ENCODE assay signal across 25 cellular contexts in genomic region chrX:109940411-109940810, GRCh38.
"Had no signal": no experiment of that assay in that cellular context is flagged by ENCODE, and none has a peak within 500 bp of the region (broad histone marks: within the 10 kb centered on the region; RNA-seq: fewer than 3 reads in every experiment).

No MANE protein-coding gene starts in this region.

- DNase-seq: dorsolateral prefrontal cortex; effector CD4-positive, alpha-beta T cell; hypothalamus; immature natural killer cell; islet precursor cell; kidney glomerular epithelial cell; left ventricle myocardium superior; lower lobe of right lung; natural killer cell; occipital lobe; ovary; posterior cingulate gyrus; psoas muscle; right cardiac atrium; sigmoid colon; stimulated activated CD4-positive, alpha-beta T cell treated with anti-CD3 and anti-CD28 coated beads, Interleukin-1b, Interleukin-23, amount 100 ng/mL, for 48 hours; stimulated activated CD4-positive, alpha-beta T cell treated with anti-CD3 and anti-CD28 coated beads, Interleukin-4, amount 100 ng/mL, for 1 hour; stimulated activated CD8-positive, alpha-beta memory T cell treated with anti-CD3 and anti-CD28 coated beads, Interleukin-4, amount 100 ng/mL, for 48 hours; stimulated activated naive CD4-positive, alpha-beta T cell; stimulated activated naive CD8-positive, alpha-beta T cell treated with anti-CD3 and anti-CD28 coated beads, Interleukin-15, amount 100 ng/mL, for 72 hours; transverse colon had no signal

- H3K27ac Mint-ChIP-seq: immature natural killer cell; natural killer cell; stimulated activated naive CD8-positive, alpha-beta T cell treated with anti-CD3 and anti-CD28 coated beads, Interleukin-15, amount 100 ng/mL, for 72 hours had no signal

- H3K4me3 Mint-ChIP-seq: immature natural killer cell; natural killer cell; stimulated activated naive CD8-positive, alpha-beta T cell treated with anti-CD3 and anti-CD28 coated beads, Interleukin-15, amount 100 ng/mL, for 72 hours had no signal

- H3K36me3 ChIP-seq: lower lobe of right lung, ovary, sigmoid colon, suprapubic skin, transverse colon, vagina had no signal

- H3K9me3 Mint-ChIP-seq: immature natural killer cell; natural killer cell; stimulated activated naive CD8-positive, alpha-beta T cell treated with anti-CD3 and anti-CD28 coated beads, Interleukin-15, amount 100 ng/mL, for 72 hours had no signal

- H3K4me1 Mint-ChIP-seq: immature natural killer cell; natural killer cell; stimulated activated naive CD8-positive, alpha-beta T cell treated with anti-CD3 and anti-CD28 coated beads, Interleukin-15, amount 100 ng/mL, for 72 hours had no signal

- H3K27ac ChIP-seq: dorsolateral prefrontal cortex, lower lobe of right lung, ovary, psoas muscle, sigmoid colon, skin epidermis, suprapubic skin, transverse colon, vagina had no signal

- H3K36me3 Mint-ChIP-seq: immature natural killer cell, natural killer cell had no signal

- H3K27me3 ChIP-seq: ovary, sigmoid colon, suprapubic skin, transverse colon, vagina had no signal

- H3K4me1 ChIP-seq: lower lobe of right lung, psoas muscle, sigmoid colon, suprapubic skin, transverse colon, vagina had no signal

- ATAC-seq: left ventricle myocardium superior; natural killer cell; psoas muscle; right cardiac atrium; stimulated activated naive CD8-positive, alpha-beta T cell treated with anti-CD3 and anti-CD28 coated beads, Interleukin-15, amount 100 ng/mL, for 72 hours had no signal

- H3K27me3 Mint-ChIP-seq: stimulated activated naive CD8-positive, alpha-beta T cell treated with anti-CD3 and anti-CD28 coated beads, Interleukin-15, amount 100 ng/mL, for 72 hours had no signal

- H3K9me3 ChIP-seq: lower lobe of right lung, ovary, psoas muscle, sigmoid colon, suprapubic skin, transverse colon, vagina had no signal

- H3K4me3 ChIP-seq: dorsolateral prefrontal cortex, lower lobe of right lung, ovary, psoas muscle, sigmoid colon, skin epidermis, suprapubic skin, transverse colon, vagina had no signal

- FAIRE-seq: frontal cortex had no signal
